8 cellular contexts compared by ENCODE assay signal in the genomic region with DNA sequence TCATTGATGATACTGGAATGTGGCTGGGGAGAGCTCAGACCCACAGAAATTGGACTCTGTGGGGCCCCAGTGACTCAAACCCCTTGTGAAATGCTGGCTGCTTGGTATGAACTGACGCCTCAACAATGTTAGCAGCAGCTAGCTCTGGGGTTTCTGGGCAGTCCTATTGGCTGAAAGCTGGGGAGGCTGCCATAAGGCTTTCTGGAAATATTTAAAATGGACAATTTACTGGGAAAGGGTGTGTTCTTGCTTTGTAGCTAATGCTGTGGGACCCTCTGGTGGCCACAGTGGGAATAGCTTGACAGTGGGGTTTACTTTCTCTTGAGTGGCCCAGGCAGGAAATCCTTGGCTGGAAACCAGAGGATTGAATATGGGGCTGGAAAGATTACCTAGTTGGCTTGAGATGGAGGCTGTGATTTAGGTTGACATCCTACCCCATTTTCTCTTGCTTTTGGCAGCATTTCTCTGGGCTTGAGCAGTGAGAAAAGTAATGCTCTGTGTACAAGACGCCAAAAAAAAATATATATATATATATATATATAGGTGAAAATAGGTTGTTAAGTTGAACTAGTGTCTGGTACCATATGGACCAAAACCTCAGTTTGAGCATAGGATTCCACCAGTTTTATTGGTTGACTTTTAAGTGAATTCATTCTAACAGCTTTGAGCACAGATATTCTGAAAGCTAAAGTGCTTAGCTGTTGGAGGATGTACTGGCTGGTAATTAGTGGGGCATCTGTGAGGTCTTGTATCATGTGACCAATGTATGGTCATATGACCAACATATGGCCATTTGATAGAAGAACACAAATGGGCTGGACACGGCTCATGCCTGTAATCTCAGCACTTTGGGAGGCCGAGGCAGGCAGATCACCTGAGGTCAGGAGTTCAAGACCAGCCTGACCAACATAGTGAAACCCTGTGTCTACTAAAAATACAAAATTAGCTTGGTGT. TPM values are rescaled to one million over a fixed set of nuclear protein-coding genes. Genes with fewer than 3 reads are reported as not detected.
DNase-seq lines count a peak whose midpoint lies in the region; ATAC-seq and TF ChIP-seq lines count a peak whose summit lies in the region.

No MANE protein-coding gene starts in this region.

- H3K9me3 Mint-ChIP-seq in chondrocyte (ENCODE audit: low read depth) = no peaks in the 10 kb centered on the region

- H3K4me3 ChIP-seq in GM23248 (peak overlapping the region; percentile 44; the same call in 1 of the 2 replicates), liver (ENCODE audit: low read depth in 1 of 3, low read length in 3 of 3) (no peak overlapping the region)

- H3K27me3 ChIP-seq in GM23248 (replicated peaks; ENCODE audit: insufficient read depth) (no peaks in the 10 kb centered on the region), liver (ENCODE audit: control insufficient read depth in 4 of 4, insufficient read depth in 4 of 4, low read length in 3 of 4) (no peaks in the 10 kb centered on the region)

- H3F3A ChIP-seq in GM23248 (ENCODE audit: insufficient read depth) = peaks cover 33% of the 10 kb centered on the region

- H2AFZ ChIP-seq in GM23248 = peak overlapping the region; percentile 53

- H3K4me1 ChIP-seq in GM23248 (ENCODE audit: insufficient read depth) = peaks cover 17% of the 10 kb centered on the region
- no peaks in the 10 kb centered on the region for H3K4me1 ChIP-seq in liver (ENCODE audit: control insufficient read depth in 4 of 4, insufficient read depth in 4 of 4, low read length in 3 of 4)

- TF ChIP-seq RAD21 in liver (IDR thresholded peaks at IDR 0.05) = peak; percentile 96 to 97

- H3K9me2 ChIP-seq in GM23248 (ENCODE audit: insufficient read depth) = no peaks in the 10 kb centered on the region

- H3K9ac ChIP-seq in GM23248 (peak overlapping the region; percentile 52), liver (ENCODE audit: low read depth in 1 of 2, low read length in 2 of 2) (no peak overlapping the region)

- peak overlapping the region; percentile 36 for H3K27ac Mint-ChIP-seq in chondrocyte (ENCODE audit: unreplicated experiment)

- peak overlapping the region; percentile 64 for H3K4me2 ChIP-seq in GM23248 (ENCODE audit: unreplicated experiment)

- in situ Hi-C loops in GM23248 (cut with MboI) = no loop called here

- H3K4me3 Mint-ChIP-seq in chondrocyte (ENCODE audit: unreplicated experiment) = no peak overlapping the region

- H3K9me3 ChIP-seq in GM23248 (ENCODE audit: low read depth) (no peaks in the 10 kb centered on the region), liver (ENCODE audit: control insufficient read depth in 4 of 4, low read length in 3 of 4) (no peaks in the 10 kb centered on the region)

- TF ChIP-seq CTCF in chondrocyte (IDR thresholded peaks at IDR 0.05) (peak; percentile 96), liver (IDR thresholded peaks at IDR 0.05; ENCODE audit: low read depth, low read length, missing input control) (peak; percentile 98)

- no peaks in the 10 kb centered on the region for H3K79me2 ChIP-seq in GM23248 (ENCODE audit: insufficient read depth)

- no peaks in the 10 kb centered on the region for H4K20me1 ChIP-seq in GM23248 (ENCODE audit: insufficient read depth)

- H3K27ac ChIP-seq in GM23248 = peak overlapping the region; percentile 91
- no peak overlapping the region for H3K27ac ChIP-seq in liver (ENCODE audit: low read depth in 1 of 2, low read length in 2 of 2)

- 61 to 67% methylated on average over 4 of the region's 4 CpGs for WGBS in GM23248 (ENCODE audit: low coverage in 1 of 2, low lambda C conversion rate in 2 of 2, missing lambda C conversion rate in 2 of 2), 2 experiments
- 71% methylated on average over 4 of the region's 4 CpGs for WGBS in liver

- H3K36me3 Mint-ChIP-seq in chondrocyte (ENCODE audit: low read depth) = no peaks in the 10 kb centered on the region

- DNase-seq in AG08395 (ENCODE audit: low spot score) (peak; percentile 94), GM23248 (peak; percentile 98), NCI-H2227 treated with DMSO at 0.1 percent for 48 hours (lab: John Stamatoyannopoulos, UW) (peak; percentile 67), chondrocyte (ENCODE audit: low spot score) (no peak)
- peak; percentile 69 for DNase-seq in activated CD4-positive, CD25-positive, alpha-beta regulatory T cell treated with anti-CD3 and anti-CD28 coated beads, Interleukin-2, amount 50 U/mL, for 72 hours
- peak; percentile 65 for DNase-seq in stimulated activated CD4-positive, alpha-beta T cell treated with anti-CD3 and anti-CD28 coated beads, Interleukin-2, amount 100 ng/mL, for 4 hours (ENCODE audit: low read depth)

- no peak for ATAC-seq in HG02678 (IDR thresholded peaks at IDR 0.05; ENCODE audit: unreplicated experiment)

- H3K36me3 ChIP-seq in GM23248 (ENCODE audit: low read depth) (no peaks in the 10 kb centered on the region), liver (ENCODE audit: control insufficient read depth in 4 of 4, insufficient read depth in 3 of 4, low read depth in 1 of 4, low read length in 3 of 4) (no peaks in the 10 kb centered on the region)

- H3K27me3 Mint-ChIP-seq in chondrocyte (ENCODE audit: low read depth) = peaks cover 31% of the 10 kb centered on the region

- peaks cover 8% of the 10 kb centered on the region for H3K4me1 Mint-ChIP-seq in chondrocyte (ENCODE audit: low read depth)

TF ChIP-seq in liver, 16 proteins besides CTCF, POLR2A, EP300 and RAD21:
- TF ChIP-seq SP1 (IDR thresholded peaks at IDR 0.05) (no peak), YY1 (IDR thresholded peaks at IDR 0.05) (no peak)

RNA-seq across cellular contexts. Expression of a gene that starts 8.2 kb away (rescaled TPM):
- 60.5 and 60.7 TPM in 2 replicates for total RNA-seq in GM23248 (2014; rRNA removed; shearing (Covaris generic))
- polyA plus RNA-seq in GM23248 (2016; fragmentation: Nextera tagmentation; extraction: Ambion mirVana) (1,024 and 1,043 TPM in 2 replicates), liver (10 to 100 TPM; 47.8 to 99.5 TPM)
- total RNA-seq in chondrocyte (454 to 578 TPM (median 560 TPM) in 3 replicates), liver (10 to 100 TPM in 1 of 2 donors, 1 to 10 TPM in 1; 7.0 to 23.1 TPM)

RNA-seq across cellular contexts. Expression of a gene that starts 34.9 kb away (rescaled TPM):
- 460 and 612 TPM in 2 replicates for total RNA-seq in GM23248 (2014; rRNA removed; shearing (Covaris generic))
- polyA plus RNA-seq in GM23248 (2016; fragmentation: Nextera tagmentation; extraction: Ambion mirVana) (4,050 and 4,052 TPM in 2 replicates), liver (10 to 100 TPM; 51.6 to 76.1 TPM)
- total RNA-seq in chondrocyte (546 to 749 TPM (median 741 TPM) in 3 replicates), liver (10 to 100 TPM in 1 of 2 donors, 1 to 10 TPM in 1; 9.9 to 10.3 TPM)

Comparison
In these comparisons a context has a peak if more than half of its experiments do, and no peak if none do; other contexts are left out.
1. RNA of a gene that starts 34.9 kb away (total RNA-seq): 546 to 749 TPM in chondrocyte and 460 to 612 TPM in GM23248; 9.9 to 10.3 TPM in liver; every median in the first group is over 10 times any median in the second.